8 cellular contexts compared by ENCODE assay signal in the genomic region with DNA sequence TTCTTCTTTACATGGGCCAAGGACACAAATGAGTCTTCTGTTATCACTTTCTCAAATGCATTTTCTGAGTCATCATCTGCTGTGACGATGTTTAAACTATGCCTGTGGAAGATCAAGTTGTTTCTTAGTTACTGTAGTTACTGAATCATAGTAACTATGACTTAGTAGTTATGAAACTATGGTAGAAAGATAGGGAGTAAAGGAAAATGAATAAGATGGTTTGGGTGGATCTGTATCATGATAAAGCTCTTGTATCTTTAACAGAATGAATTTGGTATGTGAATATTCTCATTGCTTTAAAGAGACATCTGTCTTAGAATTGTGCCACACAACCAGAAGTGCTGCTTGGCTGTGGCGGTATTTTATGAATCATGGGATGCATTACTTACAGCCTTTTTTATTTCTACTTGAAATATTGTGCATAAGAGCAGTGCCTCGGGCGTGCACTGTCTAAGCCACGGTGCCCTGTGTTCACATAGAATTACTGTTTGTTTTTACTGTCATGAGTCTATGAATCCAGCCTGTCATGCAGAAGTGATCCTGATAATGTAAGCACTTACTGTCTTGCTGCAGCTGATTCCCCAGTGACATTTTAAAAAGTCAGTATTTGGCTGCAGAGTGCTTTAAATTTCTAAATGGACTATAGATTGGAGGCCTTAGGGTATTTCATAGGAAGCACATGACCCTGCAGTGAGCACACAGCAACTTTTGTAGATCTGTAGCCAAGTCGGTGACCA.
DNase-seq lines count a peak whose midpoint lies in the region; ATAC-seq, FAIRE-seq and TF ChIP-seq lines count a peak whose summit lies in the region.

No MANE protein-coding gene starts in this region.

- H3K4me2 ChIP-seq in A549 = peak overlapping the region; percentile 89

- H3K27ac ChIP-seq in A549 = peak overlapping the region; percentile 52 to 77; a peak in 5 of 6 replicates
- H3K27ac ChIP-seq in lung (ENCODE audit: low read depth in 1 of 2, low read length in 1 of 2) = peak overlapping the region; percentile 32 to 82

- WGBS in A549 (ENCODE audit: missing lambda C conversion rate) = 10% methylated on average over 6 of the region's 6 CpGs
- 64 to 72% methylated on average over 6 of the region's 6 CpGs for WGBS in lung, 2 donors

- peak overlapping the region; percentile 12; the same call in 1 of the 3 replicates for H3K4me3 ChIP-seq in A549
- no peak overlapping the region for H3K4me3 ChIP-seq in astrocyte of the cerebellum (ENCODE audit: low read depth, low read length)
- no peak overlapping the region for H3K4me3 ChIP-seq in lung

- TF ChIP-seq CTCF in A549 (IDR thresholded peaks at IDR 0.05) (no peak), astrocyte of the cerebellum (IDR thresholded peaks at IDR 0.05; ENCODE audit: low read depth, low read length, missing control alignments) (no peak), lung (IDR thresholded peaks at IDR 0.05; ENCODE audit: control extremely low read depth, extremely low read depth) (no peak), GM13977 (IDR thresholded peaks at IDR 0.05; ENCODE audit: extremely low read depth, insufficient read depth, missing control alignments) (no peak)

- H3K27me3 ChIP-seq in lung (ENCODE audit: control insufficient read depth, insufficient read depth) = no peaks in the 10 kb centered on the region

- POLR2A ChIA-PET in A549 (lab: Yijun Ruan, JAX) = no interaction called here

- FAIRE-seq in A549 (lab: Jason Lieb, UNC) = no peak

- peaks cover 0 to 12% of the 10 kb centered on the region in 2 donors for H3K36me3 ChIP-seq in lung (ENCODE audit: control insufficient read depth in 2 of 2, insufficient read depth in 2 of 2, low read length in 2 of 2)

- peak; percentile 46 to 75 for DNase-seq in A549 (ENCODE audit: low read depth in 1 of 2, low spot score in 1 of 2)
- DNase-seq in HT1080 (ENCODE audit: low read depth) = peak; percentile 88
- peak; percentile 74 for DNase-seq in astrocyte of the cerebellum (ENCODE audit: low read depth)
- no peak for DNase-seq in lung (ENCODE audit: low spot score)
- no peak for DNase-seq in NCI-H2196 (lab: John Stamatoyannopoulos, UW; ENCODE audit: unreplicated experiment)
- DNase-seq in GM13977 (ENCODE audit: low spot score) = no peak

- no peak for TF ChIP-seq POLR2A in A549 (IDR thresholded peaks at IDR 0.05; ENCODE audit: low read length)

- TF ChIP-seq RAD21 in A549 (conservative IDR thresholded peaks at IDR 0.05 in 1 of 2, IDR thresholded peaks at IDR 0.05 in 1 of 2) = no peak

- in situ Hi-C loops in astrocyte of the cerebellum (cut with HindIII; ENCODE audit: low sequenced_read_pairs) (no loop called here), GM13977 (cut with MboI; ENCODE audit: low pct_unique_long_range_greater_than_20kb, low sequenced_read_pairs, unreplicated experiment) (no loop called here)

- H3K9me3 ChIP-seq in A549 (no peaks in the 10 kb centered on the region), lung (ENCODE audit: control insufficient read depth in 2 of 2, insufficient read depth in 1 of 2, low read length in 1 of 2) (no peaks in the 10 kb centered on the region)

- ATAC-seq in A549 (peak; percentile 82 to 89), lung (ENCODE audit: insufficient read depth, low FRiP score) (peak; percentile 52), HG02938 (IDR thresholded peaks at IDR 0.05; ENCODE audit: unreplicated experiment) (no peak), GM21723 (IDR thresholded peaks at IDR 0.05; ENCODE audit: unreplicated experiment) (no peak)

- CTCF ChIA-PET in A549 (lab: Yijun Ruan, JAX) = interaction anchor here (1.3 to 1.4 kb wide), 2 partner anchors 76 to 167 kb away, joined by 3 read pairs; no protein-coding TSS in a partner anchor

- H3K4me1 ChIP-seq in A549 = peaks cover 43% of the 10 kb centered on the region
- H3K4me1 ChIP-seq in lung (ENCODE audit: control insufficient read depth in 2 of 2, insufficient read depth in 2 of 2, low read length in 2 of 2) = peaks cover 0 to 20% of the 10 kb centered on the region in 2 donors

- TF ChIP-seq EP300 in A549 (IDR thresholded peaks at IDR 0.05) = no peak

TF ChIP-seq in A549, 52 proteins besides CTCF, POLR2A, EP300 and RAD21:
- no peak for TF ChIP-seq HOXA7 (CRISPR knock-in tag; IDR thresholded peaks at IDR 0.05)
- TF ChIP-seq FOSL2 (IDR thresholded peaks at IDR 0.05) = peak; percentile 37; the same call in 1 of the 2 replicates
- peak; percentile 86 for TF ChIP-seq FOSL2 (CRISPR knock-in tag; IDR thresholded peaks at IDR 0.05)
- TF ChIP-seq MAFK (IDR thresholded peaks at IDR 0.05; ENCODE audit: partially characterized antibody) = peak; percentile 36
TF ChIP-seq in A549: peak in this region for 2.

Comparison
In these comparisons a context has a peak if more than half of its experiments do, and no peak if none do; other contexts are left out.
1. ATAC-seq: peak in A549 (2 of 2) and lung (single experiment); none in HG02938 (single experiment) and GM21723 (single experiment).
2. DNase-seq: peak in A549 (2 of 2), HT1080 (single experiment) and astrocyte of the cerebellum (single experiment); none in lung (single experiment), NCI-H2196 (single experiment) and GM13977 (single experiment).